ENCODE assay signal across 23 cellular contexts in the genomic region with DNA sequence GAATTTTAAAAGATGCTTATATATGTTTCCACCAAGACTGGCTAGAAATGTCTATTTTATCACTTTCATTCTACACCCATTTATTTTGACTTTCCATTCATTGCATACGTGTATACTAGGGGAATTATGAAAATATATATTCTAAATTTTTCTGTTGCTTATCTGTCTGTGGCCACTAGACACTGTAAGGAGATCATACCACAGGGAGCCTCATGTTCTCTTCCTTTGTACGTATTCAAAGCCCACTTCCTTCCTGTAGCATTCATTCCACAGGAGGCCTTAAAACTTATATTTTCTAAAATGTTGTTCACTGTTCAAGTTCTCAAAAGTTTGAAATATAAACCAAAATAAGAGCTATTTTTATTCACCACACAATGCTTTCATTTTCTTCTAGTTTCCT.
DNase-seq lines count a peak whose midpoint lies in the region; ATAC-seq and TF ChIP-seq lines count a peak whose summit lies in the region.
"Had no signal": no experiment of that assay in that cellular context is flagged by ENCODE, and none has a peak within 500 bp of the region (broad histone marks: within the 10 kb centered on the region; RNA-seq: fewer than 3 reads in every experiment).

No MANE protein-coding gene starts in this region.

- CTCF ChIA-PET in activated CD8-positive, alpha-beta T cell treated with anti-CD3 and anti-CD28 coated beads for 36 hours (lab: Charles Lee), result interaction anchor here (0.8 kb wide), 1 partner anchor 16 kb away, joined by 3 read pairs; no protein-coding TSS in a partner anchor

- no peak overlapping the region for H3K4me3 ChIP-seq in BLaER1
- H3K4me3 ChIP-seq: esophagus squamous epithelium, hepatocyte, skin epidermis, uterus had no signal

- H4K20me1 ChIP-seq in BLaER1, result no peaks in the 10 kb centered on the region

- H3K36me3 Mint-ChIP-seq in activated CD8-positive, alpha-beta T cell treated with anti-CD3 and anti-CD28 coated beads for 36 hours (ENCODE audit: low read depth), result no peaks in the 10 kb centered on the region
- H3K36me3 Mint-ChIP-seq: CD14-positive monocyte, naive B cell had no signal

- H3K9me3 ChIP-seq in BLaER1 (no peaks in the 10 kb centered on the region), KOPT-K1 (ENCODE audit: insufficient read depth, low read length, poor library complexity, severe bottlenecking) (no peaks in the 10 kb centered on the region)
- H3K9me3 ChIP-seq: esophagus squamous epithelium, uterus had no signal

- H3K4me1 ChIP-seq in BLaER1, result peaks cover 7% of the 10 kb centered on the region; the same call in 1 of the 2 replicates
- H3K4me1 ChIP-seq: esophagus squamous epithelium, uterus had no signal

- H3K27me3 ChIP-seq in BLaER1, result no peaks in the 10 kb centered on the region
- H3K27me3 ChIP-seq: esophagus squamous epithelium, hepatocyte, uterus had no signal

- H3K36me3 ChIP-seq in BLaER1 (no peaks in the 10 kb centered on the region), KOPT-K1 (ENCODE audit: insufficient read depth, low read length) (no peaks in the 10 kb centered on the region)
- H3K36me3 ChIP-seq: esophagus squamous epithelium, uterus had no signal

- POLR2A ChIA-PET in activated CD8-positive, alpha-beta T cell treated with anti-CD3 and anti-CD28 coated beads for 36 hours (lab: Charles Lee), result no interaction called here

- H3K4me1 Mint-ChIP-seq in activated CD8-positive, alpha-beta T cell treated with anti-CD3 and anti-CD28 coated beads for 36 hours (ENCODE audit: low read depth), result peaks cover 9% of the 10 kb centered on the region
- H3K4me1 Mint-ChIP-seq: CD14-positive monocyte had no signal

- H3K9ac ChIP-seq in BLaER1, result no peak overlapping the region

- peak overlapping the region; percentile 49 for H3K27ac Mint-ChIP-seq in activated CD8-positive, alpha-beta T cell treated with anti-CD3 and anti-CD28 coated beads for 36 hours
- H3K27ac Mint-ChIP-seq: CD14-positive monocyte, naive B cell had no signal

- DNase-seq in GM10266 (ENCODE audit: extremely low spot score) (peak; percentile 10), NCI-H2107 treated with DMSO at 0.1 percent for 48 hours (lab: John Stamatoyannopoulos, UW; ENCODE audit: unreplicated experiment) (no peak), ureter (ENCODE audit: low spot score) (no peak)
- no peak for DNase-seq in activated CD8-positive, alpha-beta T cell treated with anti-CD3 and anti-CD28 coated beads for 36 hours
- DNase-seq: activated CD8-positive, alpha-beta memory T cell treated with anti-CD3 and anti-CD28 coated beads for 24 hours; activated naive CD4-positive, alpha-beta T cell treated with Interleukin-2 at 50 U/mL for 16 hours; activated T-cell treated with anti-CD3 and anti-CD28 coated beads, Interleukin-2, amount 50 U/mL, for 48 hours; cortex of kidney; EL; esophagus squamous epithelium; naive B cell; NCI-H1105 treated with DMSO at 0.1 percent for 48 hours; NCI-H2081; stimulated activated CD4-positive, alpha-beta T cell treated with anti-CD3 and anti-CD28 coated beads, Interleukin-2, amount 100 ng/mL, for 24 hours; uterus had no signal

- intact Hi-C loops in activated CD8-positive, alpha-beta T cell treated with anti-CD3 and anti-CD28 coated beads for 36 hours (cut with micrococcal nuclease), result no loop called here

- H3K4me3 Mint-ChIP-seq in activated CD8-positive, alpha-beta T cell treated with anti-CD3 and anti-CD28 coated beads for 36 hours, result peak overlapping the region; percentile 24
- H3K4me3 Mint-ChIP-seq: naive B cell had no signal

- peak; percentile 75 for ATAC-seq in activated CD8-positive, alpha-beta T cell treated with anti-CD3 and anti-CD28 coated beads for 36 hours
- no peak for ATAC-seq in GM18519 (IDR thresholded peaks at IDR 0.05; ENCODE audit: low FRiP score, unreplicated experiment)
- ATAC-seq: left lobe of liver, Right ventricle myocardium inferior had no signal

- H3K4me2 ChIP-seq in BLaER1, result peak overlapping the region; percentile 35
- H3K4me2 ChIP-seq: hepatocyte had no signal

- H3K27ac ChIP-seq in BLaER1 (no peak overlapping the region), KOPT-K1 (ENCODE audit: low read depth, low read length, poor library complexity, severe bottlenecking) (peak overlapping the region; percentile 68)
- H3K27ac ChIP-seq: esophagus squamous epithelium, hepatocyte, skin epidermis, uterus had no signal

- TF ChIP-seq CTCF in GM10266 (IDR thresholded peaks at IDR 0.05; ENCODE audit: control insufficient read depth, insufficient read depth, low read depth, missing control alignments), result no peak
- no peak for TF ChIP-seq CTCF in activated CD8-positive, alpha-beta T cell treated with anti-CD3 and anti-CD28 coated beads for 36 hours (IDR thresholded peaks at IDR 0.05)

- no peaks in the 10 kb centered on the region for H3K27me3 Mint-ChIP-seq in activated CD8-positive, alpha-beta T cell treated with anti-CD3 and anti-CD28 coated beads for 36 hours
- H3K27me3 Mint-ChIP-seq: naive B cell had no signal

- H3K9me3 Mint-ChIP-seq in activated CD8-positive, alpha-beta T cell treated with anti-CD3 and anti-CD28 coated beads for 36 hours, result no peaks in the 10 kb centered on the region
- H3K9me3 Mint-ChIP-seq: naive B cell had no signal
